Comparison of ENCODE assay signal across 10 cellular contexts in the genomic region with DNA sequence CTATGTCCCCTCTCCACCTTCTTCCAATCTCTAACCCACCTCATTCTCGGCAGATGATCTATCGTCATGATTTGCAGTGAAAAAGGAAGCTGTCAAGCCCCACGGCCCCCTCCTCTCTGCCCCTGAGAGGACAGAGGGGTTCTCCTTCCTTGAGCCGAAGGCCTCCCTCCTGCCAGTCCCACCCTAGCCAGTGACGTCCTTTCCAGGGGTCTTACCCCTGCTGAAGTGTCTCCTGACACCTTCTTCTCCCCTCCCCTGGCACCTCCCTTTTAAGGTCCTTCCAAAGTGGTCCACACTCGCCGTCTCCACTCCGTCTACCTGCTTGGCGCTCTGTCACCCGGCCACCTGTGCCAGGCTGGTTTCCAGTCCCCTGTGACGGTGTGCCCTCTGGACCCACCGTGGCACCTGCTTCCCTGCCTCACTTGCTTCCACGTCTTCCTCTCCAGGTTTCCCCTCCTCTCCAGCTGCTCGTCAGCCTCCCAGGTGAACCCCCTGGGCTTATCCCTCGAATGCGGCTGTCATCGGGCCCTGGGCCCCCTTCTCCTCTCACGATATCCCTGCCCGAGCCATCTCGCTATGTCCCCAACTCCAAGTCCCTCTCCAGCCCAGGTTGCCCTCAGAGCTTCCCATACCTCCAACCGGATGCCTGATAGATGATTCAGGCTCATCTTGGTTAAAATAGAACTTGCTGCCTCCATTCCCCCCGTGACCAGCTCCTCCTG. TPM values are rescaled to one million over a fixed set of nuclear protein-coding genes. Genes with fewer than 3 reads are reported as not detected.
A peak's percentile ranks its signal among the peaks of the same experiment; 100 is the strongest.
DNase-seq lines count a peak whose midpoint lies in the region; ATAC-seq and TF ChIP-seq lines count a peak whose summit lies in the region.
"Had no signal": no experiment of that assay in that cellular context is flagged by ENCODE, and none has a peak within 500 bp of the region (broad histone marks: within the 10 kb centered on the region; RNA-seq: fewer than 3 reads in every experiment).

No MANE protein-coding gene starts in this region.

- H2BK15ac ChIP-seq in neuronal stem cell (ENCODE audit: low read length): peak overlapping the region; percentile 1

- H2BK5ac ChIP-seq in neuronal stem cell (ENCODE audit: low read length): no peak overlapping the region

- H3K9me3 ChIP-seq in HCT116 (ENCODE audit: control insufficient read depth in 1 of 2, insufficient read depth in 1 of 2, low read depth in 1 of 2, low read length in 2 of 2): no peaks in the 10 kb centered on the region
- no peaks in the 10 kb centered on the region for H3K9me3 ChIP-seq in neuronal stem cell (replicated peaks in 1 of 2; ENCODE audit: control insufficient read depth in 2 of 2, insufficient read depth in 1 of 2, low read depth in 1 of 2, low read length in 2 of 2)

- H3K14ac ChIP-seq in neuronal stem cell (ENCODE audit: low read length): no peak overlapping the region

- peak overlapping the region; percentile 51 for H2BK120ac ChIP-seq in neuronal stem cell (ENCODE audit: low read depth, low read length)

- H2AFZ ChIP-seq in HCT116 (ENCODE audit: low read depth, low read length, poor library complexity, severe bottlenecking) (no peak overlapping the region), neuronal stem cell (ENCODE audit: low read length) (no peak overlapping the region)

- H3K18ac ChIP-seq in neuronal stem cell (ENCODE audit: low read length): no peak overlapping the region

- H3K9me3 Mint-ChIP-seq in chondrocyte (ENCODE audit: low read depth): no peaks in the 10 kb centered on the region

- peak overlapping the region; percentile 80 for H2AK5ac ChIP-seq in neuronal stem cell (ENCODE audit: low read depth, low read length)

- BruUV-seq in HCT116 (replicated peaks; lab: Mats Ljungman, UMichigan): no TSS peak

- peaks cover 14% of the 10 kb centered on the region for H3K79me1 ChIP-seq in neuronal stem cell (ENCODE audit: low read depth, low read length)

- CTCF ChIA-PET in HCT116 (lab: Charles Lee): no interaction called here

- no CpG with 5 or more reads among the region's 22 CpGs for WGBS in neuronal stem cell (ENCODE audit: extremely low coverage in 2 of 2, insufficient read length in 2 of 2, insufficient replicate concordance in 1 of 2), 2 donors

- TF ChIP-seq CTCF in HCT116 (IDR thresholded peaks at IDR 0.05 in 2 of 3, conservative IDR thresholded peaks at IDR 0.05 in 1 of 3; ENCODE audit: borderline replicate concordance in 1 of 3, insufficient read depth in 1 of 3, low read depth in 2 of 3, low read length in 2 of 3) (no peak), chondrocyte (IDR thresholded peaks at IDR 0.05) (no peak)

- H3K4me1 Mint-ChIP-seq in chondrocyte (ENCODE audit: low read depth): peaks cover 62% of the 10 kb centered on the region

- no peak for TF ChIP-seq POLR2A in HCT116 (IDR thresholded peaks at IDR 0.05; ENCODE audit: borderline replicate concordance, extremely low read depth, insufficient read depth, insufficient read length)

- H3K9ac ChIP-seq in HCT116 (ENCODE audit: low read length): peak overlapping the region; percentile 62
- no peak overlapping the region for H3K9ac ChIP-seq in neuronal stem cell (ENCODE audit: low read depth, low read length, poor library complexity)

- RAD21 ChIA-PET in HCT116 (lab: Charles Lee; ENCODE audit: low non-redundant PET in 1 of 2, low total read pairs in 2 of 2, uncharacterized antibody in 2 of 2, unreplicated experiment in 2 of 2): no interaction called here

- no peaks in the 10 kb centered on the region for H4K20me1 ChIP-seq in HCT116 (ENCODE audit: insufficient read depth)

- no peak overlapping the region for H4K91ac ChIP-seq in neuronal stem cell (ENCODE audit: low read depth, low read length, poor library complexity)

- DNase-seq in CD1c-positive myeloid dendritic cell (ENCODE audit: extremely low spot score) (peak; percentile 37), HCT116 (ENCODE audit: low read depth, low spot score) (no peak), chondrocyte (ENCODE audit: low spot score) (peak; percentile 86), neuronal stem cell (ENCODE audit: low spot score) (no peak), hepatic stellate cell (ENCODE audit: low spot score) (no peak), NCI-H1092 treated with DMSO at 0.1 percent for 48 hours (lab: John Stamatoyannopoulos, UW) (no peak), hippocampal formation (lab: John Stamatoyannopoulos, UW) (no peak)
- DNase-seq: NCI-H446 treated with DMSO at 0.1 percent for 48 hours had no signal

- H3K23ac ChIP-seq in neuronal stem cell (ENCODE audit: low read depth, low read length, poor library complexity): peak overlapping the region; percentile 46

- H3K4ac ChIP-seq in neuronal stem cell (ENCODE audit: low read length): no peak overlapping the region

- H3K27ac Mint-ChIP-seq in chondrocyte (ENCODE audit: unreplicated experiment): peak overlapping the region; percentile 80

- peak overlapping the region; percentile 77 for H3K4me2 ChIP-seq in HCT116 (ENCODE audit: low read length)
- no peak overlapping the region for H3K4me2 ChIP-seq in neuronal stem cell (ENCODE audit: insufficient read depth, low read length, poor library complexity, severe bottlenecking)

- H3K9me2 ChIP-seq in HCT116 (ENCODE audit: insufficient read depth): no peaks in the 10 kb centered on the region

- ATAC-seq in HCT116 (no peak), HG02798 (IDR thresholded peaks at IDR 0.05; ENCODE audit: poor library complexity, unreplicated experiment) (no peak)

- no peak overlapping the region for H2BK12ac ChIP-seq in neuronal stem cell (ENCODE audit: low read length)

- intact Hi-C loops in HCT116 (cut with micrococcal nuclease): no loop called here

- H3K27me3 Mint-ChIP-seq in chondrocyte (ENCODE audit: low read depth): no peaks in the 10 kb centered on the region

- no peak overlapping the region for H3K4me3 Mint-ChIP-seq in chondrocyte (ENCODE audit: unreplicated experiment)

- no peak overlapping the region for H4K8ac ChIP-seq in neuronal stem cell (ENCODE audit: low read depth, low read length)

- TF ChIP-seq RAD21 in HCT116 (IDR thresholded peaks at IDR 0.05; ENCODE audit: low read depth): no peak

- H3K4me1 ChIP-seq in HCT116 (ENCODE audit: control insufficient read depth in 1 of 2, insufficient read depth in 2 of 2, low read length in 2 of 2) (peaks cover 20 to 58% of the 10 kb centered on the region in 2 experiments), neuronal stem cell (ENCODE audit: control insufficient read depth in 2 of 2, insufficient read depth in 1 of 2, low read depth in 1 of 2, low read length in 2 of 2) (peaks cover 28 to 36% of the 10 kb centered on the region in 2 donors)

- H3K27me3 ChIP-seq in HCT116 (ENCODE audit: insufficient read depth, low read length): no peaks in the 10 kb centered on the region
- peaks cover 0 to 20% (median 0%) of the 10 kb centered on the region in 3 experiments for H3K27me3 ChIP-seq in neuronal stem cell (ENCODE audit: control insufficient read depth in 3 of 3, insufficient read depth in 3 of 3, low read depth in 1 of 3, low read length in 3 of 3)

- POLR2A ChIA-PET in HCT116 (lab: Charles Lee): no interaction called here

- peaks cover 21% of the 10 kb centered on the region; the same call in 1 of the 2 replicates for H3K79me2 ChIP-seq in HCT116 (ENCODE audit: insufficient read depth, low read length)

- peaks cover 3% of the 10 kb centered on the region for H3K36me3 Mint-ChIP-seq in chondrocyte (ENCODE audit: low read depth)

- H3K27ac ChIP-seq in HCT116 (ENCODE audit: low read depth, low read length) (peak overlapping the region; percentile 82), neuronal stem cell (replicated peaks; ENCODE audit: low read length) (no peak overlapping the region)

- peak overlapping the region; percentile 55 to 64 for H3K4me3 ChIP-seq in HCT116 (replicated peaks in 1 of 2; ENCODE audit: low read depth in 1 of 2, low read length in 2 of 2)
- peak overlapping the region in 1 of 2 donors; percentile 21 for H3K4me3 ChIP-seq in neuronal stem cell (ENCODE audit: low read length in 2 of 2)

- peaks cover 0 to 4% of the 10 kb centered on the region in 2 experiments; a peak in 1 of 4 replicates for H3K36me3 ChIP-seq in HCT116 (ENCODE audit: control insufficient read depth in 1 of 2, insufficient read depth in 2 of 2, low read length in 2 of 2)
- peaks cover 0 to 4% of the 10 kb centered on the region in 2 donors for H3K36me3 ChIP-seq in neuronal stem cell (replicated peaks in 1 of 2; ENCODE audit: control insufficient read depth in 2 of 2, insufficient read depth in 2 of 2, low read length in 2 of 2)

TF ChIP-seq in HCT116, 20 proteins besides CTCF, POLR2A, EP300 and RAD21 (continues in another document):
- TF ChIP-seq EZH2phosphoT487 (IDR thresholded peaks at IDR 0.05; ENCODE audit: borderline replicate concordance) (no peak), FOSL1 (IDR thresholded peaks at IDR 0.05; ENCODE audit: low read depth) (no peak)

RNA-seq across cellular contexts. Expression of a gene that starts 5.7 kb away (rescaled TPM):
- 4.5 TPM for total RNA-seq in HCT116 (2021; ENCODE audit: unreplicated experiment)
- 4.0 and 5.5 TPM in 2 replicates for polyA plus RNA-seq in HCT116 (2012)
- 20.9 to 27.2 TPM (median 22.4 TPM) in 3 replicates for total RNA-seq in chondrocyte
- polyA plus RNA-seq in neuronal stem cell (2013, experiment 1 of 2): 6.4 TPM
- polyA plus RNA-seq in neuronal stem cell (2013, experiment 2 of 2): 6.3 TPM

RNA-seq across cellular contexts. Expression of a gene that starts 11.8 kb away (rescaled TPM):
- total RNA-seq in HCT116 (2021; ENCODE audit: unreplicated experiment): 3.7 TPM
- polyA plus RNA-seq in HCT116 (2012): 2.6 and 3.4 TPM in 2 replicates
- not detected in 3 replicates for total RNA-seq in chondrocyte
- polyA plus RNA-seq in neuronal stem cell (2013, experiment 1 of 2): 1.7 TPM
- polyA plus RNA-seq in neuronal stem cell (2013, experiment 2 of 2): 1.7 TPM
- total RNA-seq: skeletal muscle tissue had no signal

RNA-seq across cellular contexts. Expression of a gene that starts 44.4 kb away (rescaled TPM):
- 14.4 TPM for total RNA-seq in HCT116 (2021; ENCODE audit: unreplicated experiment)
- 14.7 and 17.3 TPM in 2 replicates for polyA plus RNA-seq in HCT116 (2012)
- total RNA-seq in chondrocyte: 23.7 to 28.5 TPM (median 26.4 TPM) in 3 replicates
- 17.3 TPM for polyA plus RNA-seq in neuronal stem cell (2013, experiment 1 of 2)
- polyA plus RNA-seq in neuronal stem cell (2013, experiment 2 of 2): 15.7 TPM

Comparison
In these comparisons a context has a peak if more than half of its experiments do, and no peak if none do; other contexts are left out.
1. DNase-seq: peak in CD1c-positive myeloid dendritic cell (single experiment) and chondrocyte (single experiment); none in HCT116 (single experiment), neuronal stem cell (single experiment), hepatic stellate cell (single experiment), NCI-H1092 treated with DMSO at 0.1 percent for 48 hours (single experiment) and hippocampal formation (0 of 2).